9 cellular contexts compared by ENCODE assay signal in genomic region chr7:4103352-4104091, GRCh38.
DNase-seq lines count a peak whose midpoint lies in the region; ATAC-seq and TF ChIP-seq lines count a peak whose summit lies in the region.
"Had no signal": no experiment of that assay in that cellular context is flagged by ENCODE, and none has a peak within 500 bp of the region (broad histone marks: within the 10 kb centered on the region; RNA-seq: fewer than 3 reads in every experiment).

No MANE protein-coding gene starts in this region.

- no peaks in the 10 kb centered on the region for H3K27me3 Mint-ChIP-seq in neural crest cell (ENCODE audit: low read depth)

- no peaks in the 10 kb centered on the region for H3K36me3 Mint-ChIP-seq in neural crest cell (ENCODE audit: low read depth)

- TF ChIP-seq CTCF in neural crest cell (conservative IDR thresholded peaks at IDR 0.05), result peak; percentile 50

- no peak overlapping the region for H3K4me3 Mint-ChIP-seq in neural crest cell

- no peaks in the 10 kb centered on the region for H3K9me3 Mint-ChIP-seq in neural crest cell

- no peak overlapping the region for H3K27ac Mint-ChIP-seq in neural crest cell (ENCODE audit: unreplicated experiment)

- peaks cover 11% of the 10 kb centered on the region for H3K4me1 Mint-ChIP-seq in neural crest cell

- no peak for ATAC-seq in HG02970 (IDR thresholded peaks at IDR 0.05; ENCODE audit: low FRiP score, unreplicated experiment)

- DNase-seq in ELR (ENCODE audit: low read depth), result peak; percentile 58
- peak; percentile 64 for DNase-seq in NCI-H1694 treated with DMSO at 0.1 percent for 48 hours (lab: John Stamatoyannopoulos, UW)
- DNase-seq in astrocyte of the hippocampus (ENCODE audit: low read depth, low spot score), result peak; percentile 18
- DNase-seq in neural crest cell (ENCODE audit: low read depth, low spot score), result no peak
- DNase-seq in Ammon's horn (ENCODE audit: low spot score), result no peak
- DNase-seq in NCI-H1092 treated with DMSO at 0.1 percent for 48 hours (lab: John Stamatoyannopoulos, UW), result no peak
- DNase-seq in NCI-H2196 (lab: John Stamatoyannopoulos, UW; ENCODE audit: unreplicated experiment), result no peak
- DNase-seq: NCI-H524 treated with DMSO at 0.1 percent for 48 hours had no signal

Comparison
In these comparisons a context has a peak if more than half of its experiments do, and no peak if none do; other contexts are left out.
1. DNase-seq: peak in ELR (single experiment), NCI-H1694 treated with DMSO at 0.1 percent for 48 hours (single experiment) and astrocyte of the hippocampus (single experiment); none in neural crest cell (single experiment), Ammon's horn (single experiment), NCI-H1092 treated with DMSO at 0.1 percent for 48 hours (single experiment) and NCI-H2196 (single experiment).